8 cellular contexts compared by ENCODE assay signal in the genomic region with DNA sequence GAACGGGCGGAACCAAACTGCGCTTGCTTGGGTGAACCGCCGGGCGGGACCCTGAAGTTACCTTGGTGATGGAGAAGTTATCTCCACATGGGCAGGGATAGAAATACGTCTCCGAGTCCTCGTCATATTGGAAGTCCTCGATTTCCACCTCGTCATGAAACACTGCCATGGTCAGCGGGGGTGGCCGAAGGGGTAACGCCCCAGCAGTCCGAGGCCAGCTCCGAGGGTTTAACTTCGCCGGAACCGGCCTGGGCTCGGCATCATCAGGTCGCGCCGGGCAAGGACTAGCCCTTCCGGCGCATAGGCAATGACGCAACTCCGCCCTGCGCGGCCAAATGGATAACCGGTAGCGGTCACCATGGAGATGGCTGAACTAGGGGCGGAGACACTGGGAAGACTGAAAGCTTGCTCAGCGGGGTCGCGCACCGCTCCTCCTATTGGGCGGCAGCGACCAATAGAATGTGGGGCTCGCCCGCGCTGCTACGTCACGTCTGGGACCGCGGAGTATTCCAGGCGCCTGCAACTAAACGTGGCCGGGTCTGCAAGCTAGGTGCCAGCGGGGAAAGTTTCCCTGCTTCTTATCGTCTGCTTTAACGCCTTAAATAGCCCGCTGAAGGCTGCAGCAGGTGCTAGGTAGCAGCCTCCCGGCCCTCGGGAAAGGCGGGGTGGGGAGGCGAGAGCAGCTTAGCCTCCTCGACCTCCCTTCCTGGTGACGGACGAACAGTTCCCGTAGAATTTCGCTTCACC. TPM values are rescaled to one million over a fixed set of nuclear protein-coding genes. Genes with fewer than 3 reads are reported as not detected.
A peak's percentile ranks its signal among the peaks of the same experiment; 100 is the strongest.
DNase-seq lines count a peak whose midpoint lies in the region; ATAC-seq, FAIRE-seq and TF ChIP-seq lines count a peak whose summit lies in the region.

Gene DPH3 (minus strand): TSS at position 236 of the 747 bp plus-strand sequence. CDS start 67 bp downstream, at position 169.
Gene OXNAD1 (plus strand): TSS at position 505 of the 747 bp plus-strand sequence. CDS start 5,741 bp downstream, outside the sequence.

- peak within 1 kb of the TSS; percentile 80 for H3K4me3 ChIP-seq in Loucy (ENCODE audit: low read length, poor library complexity, severe bottlenecking)
- H3K4me3 ChIP-seq in fibroblast of pulmonary artery (replicated peaks; ENCODE audit: low read depth, low read length): peak within 1 kb of the TSS; percentile 93

- peak within 1 kb of the TSS; percentile 95 for H3K4me3 Mint-ChIP-seq in natural killer cell treated with Interleukin-12 subunit alpha and Interleukin-12 subunit beta and Interleukin-15 and Interleukin-18, amount 100 ng/mL, for 72 hours

- DNase-seq in ELF-1 (ENCODE audit: low read depth, low spot score) (peak; percentile 100), H54 (ENCODE audit: insufficient read length, low spot score) (peak; percentile 88), fibroblast of pulmonary artery (ENCODE audit: low read depth) (peak; percentile 100)
- peak; percentile 98 for DNase-seq in activated T-helper 9 cell treated with anti-CD3 and anti-CD28 coated beads, Interleukin-2, amount 50 U/mL, for 16 hours (ENCODE audit: low read depth)
- peak; percentile 99 for DNase-seq in natural killer cell treated with Interleukin-12 subunit alpha and Interleukin-12 subunit beta and Interleukin-15 and Interleukin-18, amount 100 ng/mL, for 72 hours (ENCODE audit: low spot score)
- peak; percentile 99 for DNase-seq in stimulated activated naive CD8-positive, alpha-beta T cell treated with anti-CD3 and anti-CD28 coated beads, Interleukin-15, Interleukin-2, amounts not matched to agents 100 U/mL and 50 U/mL, for 24 hours

- H3K27me3 Mint-ChIP-seq in natural killer cell treated with Interleukin-12 subunit alpha and Interleukin-12 subunit beta and Interleukin-15 and Interleukin-18, amount 100 ng/mL, for 72 hours: no peaks in the 10 kb centered on the region

- H3K36me3 Mint-ChIP-seq in natural killer cell treated with Interleukin-12 subunit alpha and Interleukin-12 subunit beta and Interleukin-15 and Interleukin-18, amount 100 ng/mL, for 72 hours: peaks cover 3% of the 10 kb centered on the region

- H3K9me2 ChIP-seq in Loucy (replicated peaks; ENCODE audit: low read depth, low read length): no peaks in the 10 kb centered on the region

- peak within 1 kb of the TSS; percentile 89 to 98 for H3K27ac Mint-ChIP-seq in natural killer cell treated with Interleukin-12 subunit alpha and Interleukin-12 subunit beta and Interleukin-15 and Interleukin-18, amount 100 ng/mL, for 72 hours

- no peaks in the 10 kb centered on the region for H3F3A ChIP-seq in Loucy (ENCODE audit: low read depth)

- no peaks in the 10 kb centered on the region for H3K27me3 ChIP-seq in Loucy (ENCODE audit: insufficient read depth, low read length, poor library complexity, severe bottlenecking)

- peaks cover 3% of the 10 kb centered on the region; the same call in 1 of the 2 replicates for H3K36me3 ChIP-seq in Loucy (ENCODE audit: insufficient read depth, low read length)

- no peaks in the 10 kb centered on the region for H3K9me3 Mint-ChIP-seq in natural killer cell treated with Interleukin-12 subunit alpha and Interleukin-12 subunit beta and Interleukin-15 and Interleukin-18, amount 100 ng/mL, for 72 hours

- H2AFZ ChIP-seq in Loucy (ENCODE audit: low read length): peak within 1 kb of the TSS; percentile 81

- FAIRE-seq in H54 (lab: Jason Lieb, UNC): peak; percentile 95

- H3K4me1 Mint-ChIP-seq in natural killer cell treated with Interleukin-12 subunit alpha and Interleukin-12 subunit beta and Interleukin-15 and Interleukin-18, amount 100 ng/mL, for 72 hours (ENCODE audit: low read depth in 2 of 2): peaks cover 21 to 24% of the 10 kb centered on the region in 2 donors

- H3K4me2 ChIP-seq in Loucy (ENCODE audit: low read depth, low read length, poor library complexity, severe bottlenecking): peak within 1 kb of the TSS; percentile 97

- TF ChIP-seq CTCF in Loucy (conservative IDR thresholded peaks at IDR 0.05; ENCODE audit: low read length) (no peak), fibroblast of pulmonary artery (IDR thresholded peaks at IDR 0.05; ENCODE audit: low read length, missing control alignments) (no peak)

- H4K20me1 ChIP-seq in Loucy (ENCODE audit: insufficient read depth, low read length, poor library complexity, severe bottlenecking): peaks cover 10% of the 10 kb centered on the region

- TF ChIP-seq POLR2A in H54 (IDR thresholded peaks at IDR 0.05; ENCODE audit: low read depth, low read length): peak; percentile 58
- TF ChIP-seq POLR2A in Raji (IDR thresholded peaks at IDR 0.05; ENCODE audit: insufficient read depth, low read depth, low read length): peak; percentile 93

- peak within 1 kb of the TSS; percentile 82 for H3K9ac ChIP-seq in Loucy (ENCODE audit: low read depth, low read length, poor library complexity, severe bottlenecking)

- peak; percentile 99 to 100 for ATAC-seq in natural killer cell treated with Interleukin-12 subunit alpha and Interleukin-12 subunit beta and Interleukin-15 and Interleukin-18, amount 100 ng/mL, for 72 hours
- ATAC-seq in stimulated activated naive CD8-positive, alpha-beta T cell treated with anti-CD3 and anti-CD28 coated beads, Interleukin-15, Interleukin-2, amounts not matched to agents 100 U/mL and 50 U/mL, for 24 hours: peak; percentile 98

- no peaks in the 10 kb centered on the region for H3K9me3 ChIP-seq in Loucy (ENCODE audit: insufficient read depth, low read depth, low read length)

- H3K4me1 ChIP-seq in Loucy (ENCODE audit: insufficient read depth, low read length, poor library complexity, severe bottlenecking): peaks cover 50% of the 10 kb centered on the region

- peaks cover 64% of the 10 kb centered on the region for H3K79me2 ChIP-seq in Loucy (ENCODE audit: insufficient read depth, low read length)

RNA-seq across cellular contexts. Expression of gene DPH3, which starts in this region (rescaled TPM):
- total RNA-seq in natural killer cell treated with Interleukin-12 subunit alpha and Interleukin-12 subunit beta and Interleukin-15 and Interleukin-18, amount 100 ng/mL, for 72 hours: 10 to 100 TPM; 24.4 to 25.7 TPM

RNA-seq across cellular contexts. Expression of gene OXNAD1, which starts in this region (rescaled TPM):
- 10 to 100 TPM; 16.0 to 31.4 TPM for total RNA-seq in natural killer cell treated with Interleukin-12 subunit alpha and Interleukin-12 subunit beta and Interleukin-15 and Interleukin-18, amount 100 ng/mL, for 72 hours

Comparison
In these comparisons a context has a peak if more than half of its experiments do, and no peak if none do; other contexts are left out.
1. Peak in every context shown above with its lines: DNase-seq, ATAC-seq and H3K4me3 ChIP-seq.